In genomic region chr2:119407430-119408220, GRCh38 we compare ENCODE assay signal across 1 cellular context.
TF ChIP-seq lines count a peak whose summit lies in the region.

No MANE protein-coding gene starts in this region.

TF ChIP-seq in HepG2, 621 proteins besides CTCF, POLR2A, EP300 and RAD21 (continues in another document):
- TF ChIP-seq THAP8 (CRISPR knock-in tag; IDR thresholded peaks at IDR 0.05; ENCODE audit: borderline replicate concordance) (no peak), ZBED4 (CRISPR knock-in tag; IDR thresholded peaks at IDR 0.05; ENCODE audit: borderline replicate concordance) (no peak), KAT2B (IDR thresholded peaks at IDR 0.05; ENCODE audit: borderline replicate concordance, low read depth, low read length) (no peak; the same call in 1 of the 2 replicates), ZNF180 (CRISPR knock-in tag; IDR thresholded peaks at IDR 0.05; ENCODE audit: borderline replicate concordance, low read depth) (no peak), GABPA (IDR thresholded peaks at IDR 0.05; ENCODE audit: low read depth, low read length) (no peak), GABPA (CRISPR knock-in tag; IDR thresholded peaks at IDR 0.05; ENCODE audit: low read depth) (no peak), ELK4 (CRISPR knock-in tag; IDR thresholded peaks at IDR 0.05; ENCODE audit: borderline replicate concordance) (no peak), HMGA1 (CRISPR knock-in tag; conservative IDR thresholded peaks at IDR 0.05) (no peak), HMGXB3 (CRISPR knock-in tag; IDR thresholded peaks at IDR 0.05; ENCODE audit: borderline replicate concordance) (0 out of 2 replicates have a peak, but pooled peaks have one; percentile 43), AGO2 (optimal IDR thresholded peaks at IDR 0.05; ENCODE audit: low read depth, low read length) (no peak), ZNF878 (CRISPR knock-in tag; IDR thresholded peaks at IDR 0.05) (no peak), LCORL (IDR thresholded peaks at IDR 0.05) (no peak), LCORL (CRISPR knock-in tag; IDR thresholded peaks at IDR 0.05) (no peak), ZNF44 (CRISPR knock-in tag; IDR thresholded peaks at IDR 0.05) (peak; percentile 82; the same call in 1 of the 2 replicates), KAT8 (CRISPR knock-in tag; IDR thresholded peaks at IDR 0.05) (peak; percentile 25), ATF7-NPFF (CRISPR knock-in tag; IDR thresholded peaks at IDR 0.05; ENCODE audit: low read depth) (peak; percentile 52; the same call in 1 of the 2 replicates), GABPB1 (CRISPR knock-in tag; IDR thresholded peaks at IDR 0.05) (no peak), HNF1B (CRISPR knock-in tag; IDR thresholded peaks at IDR 0.05) (0 out of 2 replicates have a peak, but pooled peaks have one; percentile 61), ZNF264 (CRISPR knock-in tag; IDR thresholded peaks at IDR 0.05) (0 out of 2 replicates have a peak, but pooled peaks have one; percentile 6), ARNT2 (CRISPR knock-in tag; IDR thresholded peaks at IDR 0.05; ENCODE audit: low read depth) (no peak), ATF1 (CRISPR knock-in tag; IDR thresholded peaks at IDR 0.05) (no peak), MIER2 (CRISPR knock-in tag; IDR thresholded peaks at IDR 0.05) (no peak), CBFB (CRISPR knock-in tag; IDR thresholded peaks at IDR 0.05) (0 out of 2 replicates have a peak, but pooled peaks have one; percentile 20), SOX6 (IDR thresholded peaks at IDR 0.05) (no peak), SOX6 (CRISPR knock-in tag; IDR thresholded peaks at IDR 0.05) (peak; percentile 30; the same call in 1 of the 2 replicates), ZNF780A (CRISPR knock-in tag; IDR thresholded peaks at IDR 0.05) (no peak), ZKSCAN1 (IDR thresholded peaks at IDR 0.05; ENCODE audit: low read length) (no peak), ZNF138 (CRISPR knock-in tag; IDR thresholded peaks at IDR 0.05; ENCODE audit: low read depth) (no peak), EZH2 (conservative IDR thresholded peaks at IDR 0.05; ENCODE audit: low read depth, low read length) (no peak), SIX4 (CRISPR knock-in tag; IDR thresholded peaks at IDR 0.05) (no peak), KLF13 (CRISPR knock-in tag; IDR thresholded peaks at IDR 0.05) (no peak), ZNF556 (CRISPR knock-in tag; IDR thresholded peaks at IDR 0.05; ENCODE audit: borderline replicate concordance) (no peak), ZNF558 (CRISPR knock-in tag; IDR thresholded peaks at IDR 0.05; ENCODE audit: borderline replicate concordance) (no peak; the same call in 1 of the 2 replicates), ZNF784 (CRISPR knock-in tag; IDR thresholded peaks at IDR 0.05; ENCODE audit: borderline replicate concordance) (0 out of 2 replicates have a peak, but pooled peaks have one; percentile 31), ELF3 (CRISPR knock-in tag; IDR thresholded peaks at IDR 0.05) (peak; percentile 18; the same call in 1 of the 2 replicates), KDM1A (CRISPR knock-in tag; IDR thresholded peaks at IDR 0.05) (no peak), ZFP62 (CRISPR knock-in tag; IDR thresholded peaks at IDR 0.05) (no peak), HNRNPLL (IDR thresholded peaks at IDR 0.05; ENCODE audit: low read depth, low read length, poor library complexity, severe bottlenecking) (no peak), THAP11 (CRISPR knock-in tag; IDR thresholded peaks at IDR 0.05) (peak; percentile 46; the same call in 1 of the 2 replicates), NFIC (IDR thresholded peaks at IDR 0.05; ENCODE audit: low read length) (no peak), TSC22D2 (CRISPR knock-in tag; IDR thresholded peaks at IDR 0.05; ENCODE audit: borderline replicate concordance) (no peak), TEAD3 (CRISPR knock-in tag; optimal IDR thresholded peaks at IDR 0.05; ENCODE audit: borderline replicate concordance) (peak; percentile 7), SRSF4 (IDR thresholded peaks at IDR 0.05; ENCODE audit: low read depth, low read length, poor library complexity, severe bottlenecking) (no peak), ZSCAN12 (CRISPR knock-in tag; IDR thresholded peaks at IDR 0.05) (no peak), ONECUT2 (CRISPR knock-in tag; IDR thresholded peaks at IDR 0.05) (peak; percentile 72; the same call in 1 of the 2 replicates), MEF2D (CRISPR knock-in tag; IDR thresholded peaks at IDR 0.05) (0 out of 2 replicates have a peak, but pooled peaks have one; percentile 42), ISL2 (CRISPR knock-in tag; IDR thresholded peaks at IDR 0.05) (no peak), TARDBP (CRISPR knock-in tag; IDR thresholded peaks at IDR 0.05) (no peak; the same call in 1 of the 2 replicates), ZSCAN25 (CRISPR knock-in tag; IDR thresholded peaks at IDR 0.05) (no peak), SKI (IDR thresholded peaks at IDR 0.05; ENCODE audit: partially characterized antibody) (peak; percentile 32), JUND (CRISPR knock-in tag; IDR thresholded peaks at IDR 0.05) (no peak), TEAD2 (CRISPR knock-in tag; IDR thresholded peaks at IDR 0.05) (no peak), ZFX (CRISPR knock-in tag; IDR thresholded peaks at IDR 0.05; ENCODE audit: low read depth) (peak; percentile 46; the same call in 1 of the 2 replicates), NR2F6 (IDR thresholded peaks at IDR 0.05) (no peak), NR2F6 (CRISPR knock-in tag; IDR thresholded peaks at IDR 0.05) (peak; percentile 17; the same call in 1 of the 2 replicates), STAG1 (CRISPR knock-in tag; IDR thresholded peaks at IDR 0.05) (peak; percentile 99), ZFP36L1 (CRISPR knock-in tag; IDR thresholded peaks at IDR 0.05) (no peak), ARID3A (IDR thresholded peaks at IDR 0.05; ENCODE audit: low read depth, low read length) (peak; percentile 70; the same call in 1 of the 2 replicates), ZNF274 (CRISPR knock-in tag; IDR thresholded peaks at IDR 0.05) (0 out of 2 replicates have a peak, but pooled peaks have one; percentile 16), PCBP1 (IDR thresholded peaks at IDR 0.05; ENCODE audit: borderline replicate concordance, low read depth, low read length) (no peak), ETV5 (CRISPR knock-in tag; IDR thresholded peaks at IDR 0.05; ENCODE audit: borderline replicate concordance) (no peak), SRSF1 (optimal IDR thresholded peaks at IDR 0.05; ENCODE audit: low read depth, low read length) (no peak), ZNF207 (IDR thresholded peaks at IDR 0.05; ENCODE audit: borderline replicate concordance) (no peak), ZNF883 (CRISPR knock-in tag; IDR thresholded peaks at IDR 0.05; ENCODE audit: not compliant biosample characterization) (no peak), YEATS2 (CRISPR knock-in tag; IDR thresholded peaks at IDR 0.05; ENCODE audit: borderline replicate concordance) (peak; percentile 53; the same call in 1 of the 2 replicates), GZF1 (CRISPR knock-in tag; IDR thresholded peaks at IDR 0.05) (no peak), ZNF253 (CRISPR knock-in tag; IDR thresholded peaks at IDR 0.05; ENCODE audit: borderline replicate concordance) (no peak), HMG20A (CRISPR knock-in tag; IDR thresholded peaks at IDR 0.05; ENCODE audit: borderline replicate concordance) (peak; percentile 30; the same call in 1 of the 2 replicates)
